Comparison of ENCODE assay signal across 9 cellular contexts in genomic region chr22:35539487-35539886, GRCh38. TPM values are rescaled to one million over a fixed set of nuclear protein-coding genes. Genes with fewer than 3 reads are reported as not detected.
DNase-seq lines count a peak whose midpoint lies in the region; ATAC-seq and TF ChIP-seq lines count a peak whose summit lies in the region.
"Had no signal": no experiment of that assay in that cellular context is flagged by ENCODE, and none has a peak within 500 bp of the region (broad histone marks: within the 10 kb centered on the region; RNA-seq: fewer than 3 reads in every experiment).

No MANE protein-coding gene starts in this region.

- H3K27me3 ChIP-seq in CD4-positive, alpha-beta T cell (ENCODE audit: control insufficient read depth, insufficient read depth, low read length): peaks cover 33% of the 10 kb centered on the region
- H3K27me3 ChIP-seq in neural progenitor cell: peaks cover 64% of the 10 kb centered on the region

- intact Hi-C loops in CD4-positive, alpha-beta T cell (cut with DNase I, micrococcal nuclease): loop anchor here in 1 of 2 experiments (2.0 kb wide), 1 partner anchor 13 kb away; no protein-coding TSS in a partner anchor

- no peaks in the 10 kb centered on the region for H3K36me3 Mint-ChIP-seq in CD4-positive, alpha-beta T cell (ENCODE audit: low read depth)
- H3K36me3 Mint-ChIP-seq in IgD-negative memory B cell: peaks cover 2% of the 10 kb centered on the region
- no peaks in the 10 kb centered on the region for H3K36me3 Mint-ChIP-seq in neural progenitor cell

- POLR2A ChIA-PET in CD4-positive, alpha-beta T cell (lab: Charles Lee): no interaction called here

- peak overlapping the region; percentile 85 for H3K4me3 Mint-ChIP-seq in CD4-positive, alpha-beta T cell
- peak overlapping the region; percentile 2 to 79 (median 50) for H3K4me3 Mint-ChIP-seq in IgD-negative memory B cell
- peak overlapping the region; percentile 69 for H3K4me3 Mint-ChIP-seq in neural progenitor cell

- H3K9me3 ChIP-seq in CD4-positive, alpha-beta T cell (ENCODE audit: control insufficient read depth, low read length): no peaks in the 10 kb centered on the region
- no peaks in the 10 kb centered on the region for H3K9me3 ChIP-seq in neural progenitor cell (ENCODE audit: low read depth)

- H3K27me3 Mint-ChIP-seq in CD4-positive, alpha-beta T cell: peaks cover 38% of the 10 kb centered on the region
- H3K27me3 Mint-ChIP-seq in IgD-negative memory B cell: peaks cover 32% of the 10 kb centered on the region
- H3K27me3 Mint-ChIP-seq in neural progenitor cell (ENCODE audit: insufficient read depth, low read depth): peaks cover 36% of the 10 kb centered on the region

- H3K4me3 ChIP-seq in neural progenitor cell: peak overlapping the region; percentile 66

- peaks cover 16% of the 10 kb centered on the region for H4K20me1 ChIP-seq in neural progenitor cell (ENCODE audit: low read depth)

- no peak overlapping the region for H3K27ac Mint-ChIP-seq in CD4-positive, alpha-beta T cell
- no peak overlapping the region for H3K27ac Mint-ChIP-seq in IgD-negative memory B cell
- H3K27ac Mint-ChIP-seq in neural progenitor cell: no peak overlapping the region

- no peak for DNase-seq in CD4-positive, alpha-beta T cell
- DNase-seq in caudate nucleus (lab: John Stamatoyannopoulos, UW) (no peak), neural progenitor cell (ENCODE audit: low spot score) (no peak), dermis blood vessel endothelial cell (no peak), islet precursor cell (no peak), NCI-H1436 (lab: John Stamatoyannopoulos, UW) (no peak)
- DNase-seq: GF-D8 had no signal

- H3K9ac ChIP-seq in neural progenitor cell: no peak overlapping the region

- H3K4me1 Mint-ChIP-seq in CD4-positive, alpha-beta T cell (ENCODE audit: low read depth): peaks cover 5% of the 10 kb centered on the region
- peaks cover 9 to 13% (median 9%) of the 10 kb centered on the region in 3 donors for H3K4me1 Mint-ChIP-seq in IgD-negative memory B cell
- H3K4me1 Mint-ChIP-seq in neural progenitor cell: peaks cover 9% of the 10 kb centered on the region

- H3K4me2 ChIP-seq in neural progenitor cell: peak overlapping the region; percentile 90

- peaks cover 24% of the 10 kb centered on the region for H3F3A ChIP-seq in neural progenitor cell (ENCODE audit: low read depth)

- H3K9me3 Mint-ChIP-seq in CD4-positive, alpha-beta T cell: no peaks in the 10 kb centered on the region
- H3K9me3 Mint-ChIP-seq in IgD-negative memory B cell (no peaks in the 10 kb centered on the region), neural progenitor cell (no peaks in the 10 kb centered on the region)

- no peak for ATAC-seq in CD4-positive, alpha-beta T cell (ENCODE audit: poor library complexity)
- ATAC-seq in GM21619 (IDR thresholded peaks at IDR 0.05; ENCODE audit: unreplicated experiment): no peak

- CTCF ChIA-PET in CD4-positive, alpha-beta T cell (lab: Charles Lee): no interaction called here

- no peaks in the 10 kb centered on the region for H3K36me3 ChIP-seq in neural progenitor cell

- no peak for TF ChIP-seq CTCF in CD4-positive, alpha-beta T cell (IDR thresholded peaks at IDR 0.05)
- no peak for TF ChIP-seq CTCF in neural progenitor cell (IDR thresholded peaks at IDR 0.05)

- H3K79me2 ChIP-seq in neural progenitor cell (ENCODE audit: low read depth): no peaks in the 10 kb centered on the region

- H3K4me1 ChIP-seq in neural progenitor cell: peaks cover 9% of the 10 kb centered on the region

- no peak overlapping the region for H3K27ac ChIP-seq in CD4-positive, alpha-beta T cell (ENCODE audit: low read depth, low read length)
- H3K27ac ChIP-seq in caudate nucleus (ENCODE audit: low read depth, low read length) (peak overlapping the region; percentile 67), neural progenitor cell (no peak overlapping the region)

- no peak overlapping the region for H2AFZ ChIP-seq in neural progenitor cell (replicated peaks)

RNA-seq across cellular contexts. Expression of gene RASD2, which starts 1.1 kb away (rescaled TPM):
- total RNA-seq in CD4-positive, alpha-beta T cell: 1 to 10 TPM; 1.4 to 1.6 TPM
- polyA plus RNA-seq in IgD-negative memory B cell: not detected
- total RNA-seq in neural progenitor cell (ENCODE audit: low replicate concordance) (0.04 and 0.19 TPM in 2 replicates), dermis blood vessel endothelial cell (0.17 TPM in 1 of 2 replicates, not detected in the other)
